Comparison of ENCODE assay signal across 24 cellular contexts in genomic region chr1:51295926-51296325, GRCh38. TPM values are rescaled to one million over a fixed set of nuclear protein-coding genes. Genes with fewer than 3 reads are reported as not detected.
A peak's percentile ranks its signal among the peaks of the same experiment; 100 is the strongest.
DNase-seq lines count a peak whose midpoint lies in the region; ATAC-seq, FAIRE-seq and TF ChIP-seq lines count a peak whose summit lies in the region.
"Had no signal": no experiment of that assay in that cellular context is flagged by ENCODE, and none has a peak within 500 bp of the region (broad histone marks: within the 10 kb centered on the region; RNA-seq: fewer than 3 reads in every experiment).

No MANE protein-coding gene starts in this region.

- BruUV-seq in IMR-90 (replicated peaks; lab: Mats Ljungman, UMichigan) = no TSS peak

- H4K91ac ChIP-seq in IMR-90 (ENCODE audit: insufficient read depth, low read depth, low read length) (no peak overlapping the region), H1 (replicated peaks; ENCODE audit: insufficient read length, low read length) (no peak overlapping the region)

- H2BK5ac ChIP-seq in IMR-90 (ENCODE audit: low read depth, low read length, poor library complexity, severe bottlenecking) = no peak overlapping the region
- no peak overlapping the region for H2BK5ac ChIP-seq in H1 (ENCODE audit: low read depth, low read length)

- no peak overlapping the region for H2BK15ac ChIP-seq in IMR-90 (ENCODE audit: low read depth, low read length)
- no peak overlapping the region for H2BK15ac ChIP-seq in H1 (ENCODE audit: low read length)

- H3K23me2 ChIP-seq in H1 (ENCODE audit: low read depth, low read length) = no peaks in the 10 kb centered on the region

- no peak for FAIRE-seq in H1 (lab: Jason Lieb, UNC)
- FAIRE-seq: small intestine had no signal

- TF ChIP-seq EP300 in H1 (IDR thresholded peaks at IDR 0.05; ENCODE audit: borderline replicate concordance in 1 of 2, low read depth in 2 of 2, low read length in 2 of 2) = no peak

- TF ChIP-seq POLR2A in IMR-90 (IDR thresholded peaks at IDR 0.05; ENCODE audit: low read depth, low read length) = no peak
- no peak for TF ChIP-seq POLR2A in H1 (IDR thresholded peaks at IDR 0.05; ENCODE audit: control extremely low read depth in 1 of 2, low read depth in 2 of 2, low read length in 2 of 2)

- H3K9me3 Mint-ChIP-seq in immature natural killer cell = no peaks in the 10 kb centered on the region
- H3K9me3 Mint-ChIP-seq: activated naive CD4-positive, alpha-beta T cell treated with anti-CD3 and anti-CD28 coated beads, Interleukin-2, amount 50 U/mL, for 72 hours; activated T-cell treated with anti-CD3 and anti-CD28 coated beads, Interleukin-2, amount 50 U/mL, for 72 hours; CD8-positive, alpha-beta memory T cell; nephron progenitor cell had no signal

- TF ChIP-seq RAD21 in IMR-90 (IDR thresholded peaks at IDR 0.05; ENCODE audit: low read length) (no peak), H1 (IDR thresholded peaks at IDR 0.05 in 1 of 2, conservative IDR thresholded peaks at IDR 0.05 in 1 of 2; ENCODE audit: low read depth in 2 of 2, low read length in 2 of 2) (no peak)

- H2AK5ac ChIP-seq in IMR-90 (ENCODE audit: low read depth, low read length) (no peak overlapping the region), H1 (ENCODE audit: low read depth, low read length) (no peak overlapping the region)

- no peak overlapping the region for H3K56ac ChIP-seq in IMR-90 (ENCODE audit: extremely low read depth, insufficient read depth, low read length)
- H3K56ac ChIP-seq in H1 (replicated peaks; ENCODE audit: insufficient read length, low read depth, low read length) = no peak overlapping the region

- peaks cover 23 to 28% of the 10 kb centered on the region in 2 donors for H3K4me1 Mint-ChIP-seq in immature natural killer cell

- H4K8ac ChIP-seq in IMR-90 (ENCODE audit: low read depth in 2 of 2, low read length in 2 of 2) (no peak overlapping the region), H1 (ENCODE audit: extremely low read depth, insufficient read depth, low read length) (peak overlapping the region; percentile 62; the same call in 1 of the 2 replicates)

- H3K79me2 ChIP-seq in H1 (ENCODE audit: control insufficient read depth in 1 of 2, insufficient read depth in 2 of 2, low read length in 2 of 2) = no peaks in the 10 kb centered on the region

- POLR2A ChIA-PET in IMR-90 (lab: Charles Lee; ENCODE audit: unreplicated experiment) (no interaction called here), H1 (lab: Charles Lee; ENCODE audit: partially characterized antibody) (interaction anchor here (1.5 to 2.2 kb wide), 4 partner anchors 8 to 60 kb away, joined by 3 to 10 read pairs (median 4); partner anchors contain the start of gene RNF11)

- H3K4ac ChIP-seq in IMR-90 (ENCODE audit: low read depth, low read length) (no peak overlapping the region), H1 (replicated peaks; ENCODE audit: insufficient read length, low read depth, low read length) (no peak overlapping the region)

- H3K18ac ChIP-seq in IMR-90 (ENCODE audit: low read depth, low read length) (no peak overlapping the region), H1 (ENCODE audit: extremely low read depth, low read length) (no peak overlapping the region)

- no peaks in the 10 kb centered on the region for H3K4me1 ChIP-seq in IMR-90 (ENCODE audit: control insufficient read depth, insufficient read depth, low read length)
- peaks cover 0 to 7% (median 5%) of the 10 kb centered on the region in 4 experiments; a peak in 5 of 7 replicates for H3K4me1 ChIP-seq in H1 (replicated peaks in 1 of 4; ENCODE audit: control insufficient read depth in 3 of 4, insufficient read depth in 4 of 4, low read length in 3 of 4)
- H3K4me1 ChIP-seq in mucosa of descending colon (ENCODE audit: low read depth) = peaks cover 12% of the 10 kb centered on the region

- no peak overlapping the region for H2BK120ac ChIP-seq in IMR-90 (ENCODE audit: low read depth, low read length)
- H2BK120ac ChIP-seq in H1 (replicated peaks; ENCODE audit: low read depth, low read length) = no peak overlapping the region

- peak overlapping the region; percentile 89 for H2AFZ ChIP-seq in IMR-90 (replicated peaks; ENCODE audit: low read length, poor library complexity)
- H2AFZ ChIP-seq in H1 (ENCODE audit: low read length) = 0 out of 2 replicates have a peak overlapping the region, but pooled peaks have one; percentile 36

- peak overlapping the region; percentile 23; the same call in 1 of the 2 replicates for H2BK12ac ChIP-seq in H1 (ENCODE audit: low read depth, low read length)

- WGBS in IMR-90 (ENCODE audit: extremely low coverage in 2 of 2, insufficient read length in 1 of 2), 2 experiments = 71% methylated on average over 5 of the region's 17 CpGs; no CpG with 5 or more reads in 1 of the 2 experiments
- WGBS in H1 (ENCODE audit: extremely low coverage in 1 of 2, insufficient coverage in 1 of 2, insufficient read length in 1 of 2, insufficient replicate concordance in 2 of 2, low coverage in 1 of 2, low lambda C conversion rate in 2 of 2, missing lambda C conversion rate in 1 of 2), 2 experiments = 92% methylated on average over 11 of the region's 17 CpGs; no CpG with 5 or more reads in 1 of the 2 experiments

- H3K23ac ChIP-seq in IMR-90 (ENCODE audit: low read depth, low read length) (no peak overlapping the region), H1 (ENCODE audit: insufficient read length) (no peak overlapping the region)

- TF ChIP-seq CTCF in IMR-90 (conservative IDR thresholded peaks at IDR 0.05; ENCODE audit: low read depth, low read length) = no peak
- TF ChIP-seq CTCF in H1 (IDR thresholded peaks at IDR 0.05; ENCODE audit: control extremely low read depth in 1 of 3, insufficient read depth in 1 of 3, low read depth in 1 of 3, low read length in 3 of 3) = no peak
- no peak for TF ChIP-seq CTCF in mucosa of descending colon (IDR thresholded peaks at IDR 0.05)

- H3K36me3 Mint-ChIP-seq in immature natural killer cell = no peaks in the 10 kb centered on the region
- H3K36me3 Mint-ChIP-seq: activated naive CD4-positive, alpha-beta T cell treated with anti-CD3 and anti-CD28 coated beads, Interleukin-2, amount 50 U/mL, for 72 hours; CD8-positive, alpha-beta memory T cell had no signal

- H3K14ac ChIP-seq in IMR-90 (replicated peaks; ENCODE audit: low read depth, low read length) (no peak overlapping the region), H1 (ENCODE audit: insufficient read length) (no peak overlapping the region)

- CTCF ChIA-PET in IMR-90 (lab: Yijun Ruan, JAX) = no interaction called here
- CTCF ChIA-PET in H1 (lab: Charles Lee; ENCODE audit: partially characterized antibody) = interaction anchor here (0.6 to 4.5 kb wide), 31 partner anchors 8 to 824 kb away, joined by 3 to 39 read pairs (median 5); partner anchors contain the start of genes RNF11 and TTC39A

- H2BK20ac ChIP-seq in IMR-90 (ENCODE audit: low read depth, low read length) = no peak overlapping the region
- H2BK20ac ChIP-seq in H1 (ENCODE audit: low read length) = no peak overlapping the region

- H2AK9ac ChIP-seq in IMR-90 (replicated peaks; ENCODE audit: low read depth, low read length, poor library complexity) = no peak overlapping the region

- H3K36me3 ChIP-seq in IMR-90 (ENCODE audit: control insufficient read depth, insufficient read depth, low read length) (no peaks in the 10 kb centered on the region), H1 (ENCODE audit: control insufficient read depth in 2 of 4, insufficient read depth in 4 of 4, low read length in 3 of 4) (no peaks in the 10 kb centered on the region), mucosa of descending colon (ENCODE audit: low read depth) (no peaks in the 10 kb centered on the region)
- H3K36me3 ChIP-seq: esophagus muscularis mucosa, thoracic aorta had no signal

- peaks cover 0 to 2% (median 2%) of the 10 kb centered on the region in 3 donors for H3K27me3 Mint-ChIP-seq in immature natural killer cell (ENCODE audit: low read depth in 3 of 3)
- H3K27me3 Mint-ChIP-seq: progenitor cell of endocrine pancreas had no signal

- H4K20me1 ChIP-seq in IMR-90 (ENCODE audit: insufficient read depth, low read length) = no peaks in the 10 kb centered on the region
- no peaks in the 10 kb centered on the region for H4K20me1 ChIP-seq in H1 (replicated peaks in 1 of 2; ENCODE audit: control insufficient read depth in 1 of 2, insufficient read depth in 2 of 2, low read length in 2 of 2)

- intact Hi-C loops in IMR-90 (cut with micrococcal nuclease) = loop anchor here (1.0 to 10.0 kb wide), 3 partner anchors 321 to 522 kb away; partner anchors contain the start of gene CDKN2C
- intact Hi-C loops in sciatic nerve (cut with DNase I) = no loop called here
- intact Hi-C loops in mucosa of descending colon (cut with DNase I, micrococcal nuclease) = no loop called here

- no peaks in the 10 kb centered on the region for H3K79me1 ChIP-seq in IMR-90 (ENCODE audit: low read depth in 1 of 2, low read length in 2 of 2)
- H3K79me1 ChIP-seq in H1 (ENCODE audit: low read depth, low read length) = no peaks in the 10 kb centered on the region

- H3K27me3 ChIP-seq in IMR-90 (ENCODE audit: control insufficient read depth, insufficient read depth, low read length) (no peaks in the 10 kb centered on the region), H1 (replicated peaks in 1 of 4; ENCODE audit: control insufficient read depth in 3 of 4, extremely low read depth in 1 of 4, insufficient read depth in 3 of 4, low read length in 3 of 4) (no peaks in the 10 kb centered on the region; a peak in 1 of 7 replicates)

- in situ Hi-C loops in IMR-90 (cut with MboI; ENCODE audit: low sequenced_read_pairs) = loop anchor here (10.0 kb wide), 1 partner anchor 371 kb away; no protein-coding TSS in a partner anchor

- no peak overlapping the region for H3K4me2 ChIP-seq in IMR-90 (ENCODE audit: low read depth, low read length)
- H3K4me2 ChIP-seq in H1 (ENCODE audit: insufficient read depth in 1 of 2, low read depth in 2 of 2, low read length in 2 of 2) = no peak overlapping the region

- dilution Hi-C loops in IMR-90 (cut with HindIII; ENCODE audit: low sequenced_read_pairs, unreplicated experiment) = no loop called here

- H3K4me3 Mint-ChIP-seq in immature natural killer cell = peak overlapping the region in 2 of 5 donors; percentile 69 to 78
- H3K4me3 Mint-ChIP-seq: nephron progenitor cell had no signal

- 0 out of 2 replicates have a peak, but pooled peaks cover 6% of the 10 kb centered on the region for H3K9me1 ChIP-seq in IMR-90 (ENCODE audit: insufficient read depth, low read length)

- H4K5ac ChIP-seq in IMR-90 (ENCODE audit: low read depth, low read length) (no peak overlapping the region), H1 (ENCODE audit: insufficient read length, low read depth, low read length) (no peak overlapping the region)

- ATAC-seq in IMR-90 (ENCODE audit: low read depth) (no peak), sciatic nerve (no peak), mucosa of descending colon (no peak)

- H3K27ac Mint-ChIP-seq in immature natural killer cell = no peak overlapping the region
- H3K27ac Mint-ChIP-seq: activated naive CD4-positive, alpha-beta T cell treated with anti-CD3 and anti-CD28 coated beads, Interleukin-2, amount 50 U/mL, for 72 hours; activated T-cell treated with anti-CD3 and anti-CD28 coated beads, Interleukin-2, amount 50 U/mL, for 72 hours; progenitor cell of endocrine pancreas had no signal

- H3K9me3 ChIP-seq in IMR-90 (ENCODE audit: control insufficient read depth, insufficient read depth, low read length) (no peaks in the 10 kb centered on the region), H1 (ENCODE audit: insufficient read depth in 2 of 2, low read depth in 1 of 2, low read length in 1 of 2) (peaks cover 0 to 3% of the 10 kb centered on the region in 2 experiments; a peak in 2 of 4 replicates), mucosa of descending colon (no peaks in the 10 kb centered on the region)
- H3K9me3 ChIP-seq: esophagus muscularis mucosa, thoracic aorta had no signal

- peak; percentile 64 for DNase-seq in ELF-1 (ENCODE audit: low read depth, low spot score)
- no peak for DNase-seq in IMR-90
- DNase-seq in H1 (ENCODE audit: low read depth in 1 of 2, low spot score in 2 of 2) = no peak
- DNase-seq in sciatic nerve (ENCODE audit: low spot score) = peak; percentile 52
- DNase-seq in ecto neural progenitor cell (ENCODE audit: low spot score) = no peak
- DNase-seq in immature natural killer cell = no peak
- no peak for DNase-seq in mucosa of descending colon
- DNase-seq: activated CD8-positive, alpha-beta memory T cell treated with anti-CD3 and anti-CD28 coated beads for 24 hours; activated T-cell treated with anti-CD3 and anti-CD28 coated beads, Interleukin-2, amount 50 U/mL, for 72 hours; CD8-positive, alpha-beta memory T cell; effector CD8-positive, alpha-beta T cell; GF-D8; kidney glomerular epithelial cell; NCI-H1105; NCI-H2029; NCI-H2227 treated with DMSO at 0.1 percent for 48 hours; NCI-H774; nephron progenitor cell; small intestine; stimulated activated CD4-positive, alpha-beta T cell treated with anti-CD3 and anti-CD28 coated beads, Interleukin-2, amount 100 ng/mL, for 48 hours had no signal

- H3K4me3 ChIP-seq in IMR-90 (ENCODE audit: insufficient read depth, low read depth, low read length) = no peak overlapping the region
- H3K4me3 ChIP-seq in H1 (ENCODE audit: extremely low read depth in 1 of 4, insufficient read depth in 2 of 4, low read depth in 3 of 4, low read length in 4 of 4) = no peak overlapping the region
- H3K4me3 ChIP-seq in mucosa of descending colon = no peak overlapping the region

- H3K27ac ChIP-seq in IMR-90 (ENCODE audit: insufficient read depth, low read length) (no peak overlapping the region), H1 (ENCODE audit: low read depth, low read length) (no peak overlapping the region)
- H3K27ac ChIP-seq: esophagus muscularis mucosa had no signal

- H3K9ac ChIP-seq in IMR-90 (ENCODE audit: low read depth, low read length) = no peak overlapping the region
- H3K9ac ChIP-seq in H1 (replicated peaks in 1 of 4; ENCODE audit: extremely low read depth in 1 of 4, low read depth in 3 of 4, low read length in 3 of 4) = no peak overlapping the region

RNA-seq across cellular contexts. Expression of gene TTC39A, which starts 34.4 kb away (rescaled TPM):
- total RNA-seq in IMR-90 (2012; rRNA removed) (0.28 and 0.72 TPM in 2 replicates), sciatic nerve (1.2 TPM), mucosa of descending colon (10 to 100 TPM; 32.3 to 95.1 (median 87.0) TPM)
- polyA plus RNA-seq in IMR-90 (2012; rRNA removed) (0.62 and 0.79 TPM in 2 replicates), H1 (2011; rRNA removed) (4.8 and 5.8 TPM in 2 replicates), immature natural killer cell (not detected)
- 0.08 and 0.42 TPM in 2 replicates for polyA plus RNA-seq in IMR-90 (2012; cell fraction: cytosol; rRNA removed)
- 0.40 and 0.60 TPM in 2 replicates for polyA plus RNA-seq in IMR-90 (2012; cell fraction: nucleus; rRNA removed; ENCODE audit: low replicate concordance)
- total RNA-seq in H1 (2021; fragmentation: NEBNext Ultra II Directional; extraction: Animal tissue kit (Norgen Biotek cat#: 25700)) = 3.6 and 5.5 TPM in 2 replicates
- 6.0 TPM for polyA plus RNA-seq in H1 (2011; cell fraction: cytosol; rRNA removed)
- polyA plus RNA-seq in H1 (2011; cell fraction: nucleus; rRNA removed) = 8.8 TPM
- polyA plus RNA-seq in H1 (2012, experiment 1 of 2) = 5.3 to 9.5 TPM (median 6.2 TPM) in 4 replicates
- 3.2 TPM for polyA plus RNA-seq in H1 (2012, experiment 2 of 2)
- polyA plus RNA-seq in H1 (2013, experiment 1 of 2) = 5.0 TPM
- 6.0 TPM for polyA plus RNA-seq in H1 (2013, experiment 2 of 2)
- polyA minus RNA-seq in H1 (2011; rRNA and poly(A)+ RNA removed) = 10.5 and 14.2 TPM in 2 replicates
- polyA minus RNA-seq in H1 (2011; cell fraction: cytosol; rRNA and poly(A)+ RNA removed) = 5.3 TPM
- polyA minus RNA-seq in H1 (2011; cell fraction: nucleus; rRNA and poly(A)+ RNA removed) = 4.1 TPM
- polyA plus RNA-seq: CD8-positive, alpha-beta memory T cell had no signal

RNA-seq across cellular contexts. Expression of gene RNF11, which starts 59.9 kb away (rescaled TPM):
- total RNA-seq in IMR-90 (2012; rRNA removed) = 63.3 and 119 TPM in 2 replicates
- polyA plus RNA-seq in IMR-90 (2012; rRNA removed) = 46.0 and 64.1 TPM in 2 replicates
- 15.5 and 22.8 TPM in 2 replicates for polyA plus RNA-seq in IMR-90 (2012; cell fraction: cytosol; rRNA removed)
- 6.3 and 29.0 TPM in 2 replicates for polyA plus RNA-seq in IMR-90 (2012; cell fraction: nucleus; rRNA removed; ENCODE audit: low replicate concordance)
- 47.8 and 54.2 TPM in 2 replicates for total RNA-seq in H1 (2021; fragmentation: NEBNext Ultra II Directional; extraction: Animal tissue kit (Norgen Biotek cat#: 25700))
- polyA plus RNA-seq in H1 (2011; rRNA removed) = 42.1 and 49.6 TPM in 2 replicates
- 30.1 TPM for polyA plus RNA-seq in H1 (2011; cell fraction: cytosol; rRNA removed)
- 23.0 TPM for polyA plus RNA-seq in H1 (2011; cell fraction: nucleus; rRNA removed)
- 37.6 to 56.6 TPM (median 46.0 TPM) in 4 replicates for polyA plus RNA-seq in H1 (2012, experiment 1 of 2)
- polyA plus RNA-seq in H1 (2012, experiment 2 of 2) = 20.6 TPM
- 30.0 TPM for polyA plus RNA-seq in H1 (2013, experiment 1 of 2)
- polyA plus RNA-seq in H1 (2013, experiment 2 of 2) = 32.6 TPM
- polyA minus RNA-seq in H1 (2011; rRNA and poly(A)+ RNA removed) = 84.3 and 104 TPM in 2 replicates
- 43.3 TPM for polyA minus RNA-seq in H1 (2011; cell fraction: cytosol; rRNA and poly(A)+ RNA removed)
- polyA minus RNA-seq in H1 (2011; cell fraction: nucleus; rRNA and poly(A)+ RNA removed) = 25.4 TPM
- total RNA-seq in sciatic nerve = 98.6 TPM
- polyA plus RNA-seq in immature natural killer cell = 10 to 100 TPM; 32.7 to 52.4 (median 38.0) TPM
- total RNA-seq in mucosa of descending colon = 100 to 1,000 TPM in 1 of 3 donors, 10 to 100 TPM in 2; 66.7 to 117 (median 84.7) TPM

Comparison
In these comparisons a context has a peak if more than half of its experiments do, and no peak if none do; other contexts are left out.
1. DNase-seq: peak in ELF-1 (single experiment) and sciatic nerve (single experiment); none in IMR-90 (single experiment), H1 (0 of 2), ecto neural progenitor cell (single experiment), immature natural killer cell (0 of 3) and mucosa of descending colon (0 of 3).